1 cellular context compared by ENCODE assay signal in the genomic region with DNA sequence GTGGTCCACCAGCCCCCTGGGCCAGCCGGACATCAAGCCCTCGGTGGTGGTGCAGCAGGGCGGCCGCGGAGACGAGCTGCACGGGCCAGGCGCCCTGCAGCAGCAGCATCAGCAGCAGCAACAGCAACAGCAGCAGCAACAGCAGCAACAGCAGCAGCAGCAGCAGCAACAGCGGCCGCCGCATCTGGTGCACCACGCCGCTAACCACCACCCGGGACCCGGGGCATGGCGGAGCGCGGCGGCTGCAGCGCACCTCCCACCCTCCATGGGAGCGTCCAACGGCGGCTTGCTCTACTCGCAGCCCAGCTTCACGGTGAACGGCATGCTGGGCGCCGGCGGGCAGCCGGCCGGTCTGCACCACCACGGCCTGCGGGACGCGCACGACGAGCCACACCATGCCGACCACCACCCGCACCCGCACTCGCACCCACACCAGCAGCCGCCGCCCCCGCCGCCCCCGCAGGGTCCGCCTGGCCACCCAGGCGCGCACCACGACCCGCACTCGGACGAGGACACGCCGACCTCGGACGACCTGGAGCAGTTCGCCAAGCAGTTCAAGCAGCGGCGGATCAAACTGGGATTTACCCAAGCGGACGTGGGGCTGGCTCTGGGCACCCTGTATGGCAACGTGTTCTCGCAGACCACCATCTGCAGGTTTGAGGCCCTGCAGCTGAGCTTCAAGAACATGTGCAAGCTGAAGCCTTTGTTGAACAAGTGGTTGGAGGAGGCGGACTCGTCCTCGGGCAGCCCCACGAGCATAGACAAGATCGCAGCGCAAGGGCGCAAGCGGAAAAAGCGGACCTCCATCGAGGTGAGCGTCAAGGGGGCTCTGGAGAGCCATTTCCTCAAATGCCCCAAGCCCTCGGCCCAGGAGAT.
TF ChIP-seq lines count a peak whose summit lies in the region.

No MANE protein-coding gene starts in this region.

TF ChIP-seq in HEK293, 187 proteins besides CTCF, POLR2A, EP300 and RAD21 (continued from another document):
- TF ChIP-seq ZBTB20 (tag by site-specific recombination; IDR thresholded peaks at IDR 0.05) = 0 out of 2 replicates have a peak, but pooled peaks have one; percentile 60
- TF ChIP-seq MYNN (tag by site-specific recombination; IDR thresholded peaks at IDR 0.05; ENCODE audit: borderline replicate concordance) = no peak
- peak; percentile 80 for TF ChIP-seq GLIS2 (tag by site-specific recombination; IDR thresholded peaks at IDR 0.05)
- TF ChIP-seq, protein P1, sequence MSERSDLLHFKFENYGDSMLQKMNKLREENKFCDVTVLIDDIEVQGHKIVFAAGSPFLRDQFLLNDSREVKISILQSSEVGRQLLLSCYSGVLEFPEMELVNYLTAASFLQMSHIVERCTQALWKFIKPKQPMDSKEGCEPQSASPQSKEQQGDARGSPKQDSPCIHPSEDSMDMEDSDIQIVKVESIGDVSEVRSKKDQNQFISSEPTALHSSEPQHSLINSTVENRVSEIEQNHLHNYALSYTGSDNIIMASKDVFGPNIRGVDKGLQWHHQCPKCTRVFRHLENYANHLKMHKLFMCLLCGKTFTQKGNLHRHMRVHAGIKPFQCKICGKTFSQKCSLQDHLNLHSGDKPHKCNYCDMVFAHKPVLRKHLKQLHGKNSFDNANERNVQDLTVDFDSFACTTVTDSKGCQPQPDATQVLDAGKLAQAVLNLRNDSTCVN (tag by site-specific recombination; optimal IDR thresholded peaks at IDR 0.05) = peak; percentile 84
- no peak for TF ChIP-seq ZNF670 (tag by site-specific recombination; IDR thresholded peaks at IDR 0.05; ENCODE audit: low read depth)
- TF ChIP-seq YY2 (tag by site-specific recombination; IDR thresholded peaks at IDR 0.05) = 0 out of 2 replicates have a peak, but pooled peaks have one; percentile 28
- TF ChIP-seq GLIS1 (tag by site-specific recombination; IDR thresholded peaks at IDR 0.05) = no peak
- TF ChIP-seq, protein P2, sequence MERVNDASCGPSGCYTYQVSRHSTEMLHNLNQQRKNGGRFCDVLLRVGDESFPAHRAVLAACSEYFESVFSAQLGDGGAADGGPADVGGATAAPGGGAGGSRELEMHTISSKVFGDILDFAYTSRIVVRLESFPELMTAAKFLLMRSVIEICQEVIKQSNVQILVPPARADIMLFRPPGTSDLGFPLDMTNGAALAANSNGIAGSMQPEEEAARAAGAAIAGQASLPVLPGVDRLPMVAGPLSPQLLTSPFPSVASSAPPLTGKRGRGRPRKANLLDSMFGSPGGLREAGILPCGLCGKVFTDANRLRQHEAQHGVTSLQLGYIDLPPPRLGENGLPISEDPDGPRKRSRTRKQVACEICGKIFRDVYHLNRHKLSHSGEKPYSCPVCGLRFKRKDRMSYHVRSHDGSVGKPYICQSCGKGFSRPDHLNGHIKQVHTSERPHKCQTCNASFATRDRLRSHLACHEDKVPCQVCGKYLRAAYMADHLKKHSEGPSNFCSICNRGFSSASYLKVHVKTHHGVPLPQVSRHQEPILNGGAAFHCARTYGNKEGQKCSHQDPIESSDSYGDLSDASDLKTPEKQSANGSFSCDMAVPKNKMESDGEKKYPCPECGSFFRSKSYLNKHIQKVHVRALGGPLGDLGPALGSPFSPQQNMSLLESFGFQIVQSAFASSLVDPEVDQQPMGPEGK (tag by site-specific recombination; IDR thresholded peaks at IDR 0.05) = no peak; the same call in 1 of the 2 replicates
- TF ChIP-seq ZNF501 (tag by site-specific recombination; IDR thresholded peaks at IDR 0.05) = peak; percentile 13; the same call in 1 of the 2 replicates
- no peak for TF ChIP-seq ZNF677 (tag by site-specific recombination; IDR thresholded peaks at IDR 0.05)
- TF ChIP-seq, protein P3, sequence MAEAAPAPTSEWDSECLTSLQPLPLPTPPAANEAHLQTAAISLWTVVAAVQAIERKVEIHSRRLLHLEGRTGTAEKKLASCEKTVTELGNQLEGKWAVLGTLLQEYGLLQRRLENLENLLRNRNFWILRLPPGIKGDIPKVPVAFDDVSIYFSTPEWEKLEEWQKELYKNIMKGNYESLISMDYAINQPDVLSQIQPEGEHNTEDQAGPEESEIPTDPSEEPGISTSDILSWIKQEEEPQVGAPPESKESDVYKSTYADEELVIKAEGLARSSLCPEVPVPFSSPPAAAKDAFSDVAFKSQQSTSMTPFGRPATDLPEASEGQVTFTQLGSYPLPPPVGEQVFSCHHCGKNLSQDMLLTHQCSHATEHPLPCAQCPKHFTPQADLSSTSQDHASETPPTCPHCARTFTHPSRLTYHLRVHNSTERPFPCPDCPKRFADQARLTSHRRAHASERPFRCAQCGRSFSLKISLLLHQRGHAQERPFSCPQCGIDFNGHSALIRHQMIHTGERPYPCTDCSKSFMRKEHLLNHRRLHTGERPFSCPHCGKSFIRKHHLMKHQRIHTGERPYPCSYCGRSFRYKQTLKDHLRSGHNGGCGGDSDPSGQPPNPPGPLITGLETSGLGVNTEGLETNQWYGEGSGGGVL (tag by site-specific recombination; IDR thresholded peaks at IDR 0.05) = no peak
- TF ChIP-seq ZNF530 (tag by site-specific recombination; IDR thresholded peaks at IDR 0.05; ENCODE audit: low read depth) = no peak
